Comparison of ENCODE assay signal across 7 cellular contexts in genomic region chr3:152281032-152281713, GRCh38. TPM values are rescaled to one million over a fixed set of nuclear protein-coding genes. Genes with fewer than 3 reads are reported as not detected.
DNase-seq lines count a peak whose midpoint lies in the region; ATAC-seq and FAIRE-seq lines count a peak whose summit lies in the region.

No MANE protein-coding gene starts in this region.

- H3K27me3 Mint-ChIP-seq in activated naive CD8-positive, alpha-beta T cell treated with anti-CD3 and anti-CD28 coated beads for 36 hours, result no peaks in the 10 kb centered on the region

- peak overlapping the region; percentile 76 for H3K27ac Mint-ChIP-seq in activated naive CD8-positive, alpha-beta T cell treated with anti-CD3 and anti-CD28 coated beads for 36 hours

- H3K27me3 ChIP-seq in small intestine (ENCODE audit: control insufficient read depth in 2 of 2, insufficient read depth in 2 of 2, low read length in 2 of 2), result no peaks in the 10 kb centered on the region
- no peaks in the 10 kb centered on the region for H3K27me3 ChIP-seq in HAP-1 (ENCODE audit: low read depth)

- ATAC-seq in GM19328 (IDR thresholded peaks at IDR 0.05; ENCODE audit: unreplicated experiment), result peak; percentile 54
- peak; percentile 65 for ATAC-seq in HG03025 (IDR thresholded peaks at IDR 0.05; ENCODE audit: low FRiP score, unreplicated experiment)

- in situ Hi-C loops in HAP-1 (cut with MboI; ENCODE audit: low sequenced_read_pairs), result no loop called here

- no peaks in the 10 kb centered on the region for H3K36me3 ChIP-seq in small intestine (ENCODE audit: control insufficient read depth in 2 of 2, insufficient read depth in 2 of 2, low read length in 2 of 2)
- H3K36me3 ChIP-seq in HAP-1 (replicated peaks), result no peaks in the 10 kb centered on the region

- no peaks in the 10 kb centered on the region for H3K9me3 Mint-ChIP-seq in activated naive CD8-positive, alpha-beta T cell treated with anti-CD3 and anti-CD28 coated beads for 36 hours

- FAIRE-seq in small intestine (lab: Jason Lieb, UNC) (no peak), HTR-8/SVneo (lab: Jason Lieb, UNC) (no peak)

- peaks cover 76% of the 10 kb centered on the region for H3K4me1 Mint-ChIP-seq in activated naive CD8-positive, alpha-beta T cell treated with anti-CD3 and anti-CD28 coated beads for 36 hours

- H3K4me1 ChIP-seq in small intestine (ENCODE audit: control insufficient read depth in 2 of 2, insufficient read depth in 1 of 2, low read depth in 1 of 2, low read length in 1 of 2), result peaks cover 9 to 29% of the 10 kb centered on the region in 2 donors
- peaks cover 14% of the 10 kb centered on the region for H3K4me1 ChIP-seq in HAP-1

- H3K9me3 ChIP-seq in small intestine (ENCODE audit: control insufficient read depth, low read depth), result no peaks in the 10 kb centered on the region
- no peaks in the 10 kb centered on the region for H3K9me3 ChIP-seq in HAP-1

- WGBS in small intestine, 3 donors, result 10 to 40% (median 17%) methylated on average over 4 of the region's 4 CpGs

- H3K4me3 ChIP-seq in small intestine (ENCODE audit: low read depth in 1 of 2, low read length in 2 of 2) (no peak overlapping the region), HAP-1 (no peak overlapping the region)

- H3K4me3 Mint-ChIP-seq in activated naive CD8-positive, alpha-beta T cell treated with anti-CD3 and anti-CD28 coated beads for 36 hours, result peak overlapping the region; percentile 66

- DNase-seq in activated naive CD8-positive, alpha-beta T cell treated with anti-CD3 and anti-CD28 coated beads for 36 hours, result no peak
- DNase-seq in small intestine (peak; percentile 62), HTR-8/SVneo (ENCODE audit: insufficient read length, low spot score) (no peak), HAP-1 (ENCODE audit: low spot score in 2 of 2) (no peak), epidermal melanocyte (ENCODE audit: insufficient read length, low spot score) (no peak)

- peaks cover 14% of the 10 kb centered on the region for H3K36me3 Mint-ChIP-seq in activated naive CD8-positive, alpha-beta T cell treated with anti-CD3 and anti-CD28 coated beads for 36 hours

- peak overlapping the region; percentile 50 to 55 for H3K27ac ChIP-seq in small intestine (ENCODE audit: low read depth in 1 of 2, low read length in 1 of 2)

RNA-seq across cellular contexts. Expression of gene MBNL1, which starts 12.4 kb away (rescaled TPM):
- total RNA-seq in activated naive CD8-positive, alpha-beta T cell treated with anti-CD3 and anti-CD28 coated beads for 36 hours, result 100 to 1,000 TPM; 385 to 392 TPM
- 10 to 100 TPM; 39.6 to 41.2 (median 40.0) TPM for polyA plus RNA-seq in small intestine
